In the genomic region with DNA sequence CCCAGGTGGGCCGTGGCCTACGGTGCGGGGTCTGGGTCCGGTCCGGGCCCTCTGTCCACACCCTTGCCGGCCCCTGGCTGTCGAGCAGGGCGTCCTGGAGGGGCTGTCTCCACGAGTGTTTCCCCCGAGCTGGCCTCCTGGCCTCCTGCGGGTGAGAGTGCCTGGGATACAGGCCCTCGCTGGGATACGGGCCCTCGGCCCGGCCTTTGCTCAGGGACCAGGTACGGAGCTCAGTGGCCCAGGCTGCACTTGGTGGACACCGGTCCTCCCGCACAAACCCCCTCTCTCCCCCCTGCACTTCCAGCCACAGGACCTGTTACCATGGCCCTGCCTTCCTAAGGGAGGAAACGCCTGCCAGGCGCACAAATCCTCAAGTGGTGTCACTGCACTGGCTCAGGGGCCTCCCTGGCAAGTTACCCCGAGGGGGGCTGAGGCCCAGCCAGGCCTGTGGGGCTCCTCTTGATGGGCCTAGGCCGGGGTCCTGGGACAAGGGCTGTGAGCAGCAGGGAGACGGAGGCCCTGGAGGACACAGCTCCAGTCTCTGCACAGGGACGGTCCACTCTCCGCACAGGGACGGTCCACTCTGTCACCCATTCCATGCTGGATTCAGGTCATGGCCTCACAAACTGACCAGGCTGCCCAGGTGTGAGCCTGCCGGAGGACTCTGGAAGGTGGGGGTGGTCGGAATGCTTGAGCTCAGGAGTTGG, we compare ENCODE assay signal across 1 cellular context.
TF ChIP-seq lines count a peak whose summit lies in the region.

No MANE protein-coding gene starts in this region.

TF ChIP-seq in K562, 482 proteins besides CTCF, POLR2A, EP300 and RAD21:
- TF ChIP-seq, protein P1, sequence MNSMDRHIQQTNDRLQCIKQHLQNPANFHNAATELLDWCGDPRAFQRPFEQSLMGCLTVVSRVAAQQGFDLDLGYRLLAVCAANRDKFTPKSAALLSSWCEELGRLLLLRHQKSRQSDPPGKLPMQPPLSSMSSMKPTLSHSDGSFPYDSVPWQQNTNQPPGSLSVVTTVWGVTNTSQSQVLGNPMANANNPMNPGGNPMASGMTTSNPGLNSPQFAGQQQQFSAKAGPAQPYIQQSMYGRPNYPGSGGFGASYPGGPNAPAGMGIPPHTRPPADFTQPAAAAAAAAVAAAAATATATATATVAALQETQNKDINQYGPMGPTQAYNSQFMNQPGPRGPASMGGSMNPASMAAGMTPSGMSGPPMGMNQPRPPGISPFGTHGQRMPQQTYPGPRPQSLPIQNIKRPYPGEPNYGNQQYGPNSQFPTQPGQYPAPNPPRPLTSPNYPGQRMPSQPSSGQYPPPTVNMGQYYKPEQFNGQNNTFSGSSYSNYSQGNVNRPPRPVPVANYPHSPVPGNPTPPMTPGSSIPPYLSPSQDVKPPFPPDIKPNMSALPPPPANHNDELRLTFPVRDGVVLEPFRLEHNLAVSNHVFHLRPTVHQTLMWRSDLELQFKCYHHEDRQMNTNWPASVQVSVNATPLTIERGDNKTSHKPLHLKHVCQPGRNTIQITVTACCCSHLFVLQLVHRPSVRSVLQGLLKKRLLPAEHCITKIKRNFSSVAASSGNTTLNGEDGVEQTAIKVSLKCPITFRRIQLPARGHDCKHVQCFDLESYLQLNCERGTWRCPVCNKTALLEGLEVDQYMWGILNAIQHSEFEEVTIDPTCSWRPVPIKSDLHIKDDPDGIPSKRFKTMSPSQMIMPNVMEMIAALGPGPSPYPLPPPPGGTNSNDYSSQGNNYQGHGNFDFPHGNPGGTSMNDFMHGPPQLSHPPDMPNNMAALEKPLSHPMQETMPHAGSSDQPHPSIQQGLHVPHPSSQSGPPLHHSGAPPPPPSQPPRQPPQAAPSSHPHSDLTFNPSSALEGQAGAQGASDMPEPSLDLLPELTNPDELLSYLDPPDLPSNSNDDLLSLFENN (IDR thresholded peaks at IDR 0.05; ENCODE audit: low read depth in 2 of 2, low read length in 2 of 2) = no peak
- peak; percentile 55; the same call in 1 of the 2 replicates for TF ChIP-seq POLR2G (IDR thresholded peaks at IDR 0.05; ENCODE audit: low read depth, low read length)
- 0 out of 2 replicates have a peak, but pooled peaks have one; percentile 18 for TF ChIP-seq SP1 (CRISPR knock-in tag; IDR thresholded peaks at IDR 0.05)
- TF ChIP-seq FIP1L1 (IDR thresholded peaks at IDR 0.05; ENCODE audit: low read depth, low read length, poor library complexity, severe bottlenecking) = peak; percentile 51
- TF ChIP-seq NR3C1 (CRISPR knock-in tag; IDR thresholded peaks at IDR 0.05) = 0 out of 2 replicates have a peak, but pooled peaks have one; percentile 2
- TF ChIP-seq ZNF184 (CRISPR knock-in tag; IDR thresholded peaks at IDR 0.05) = 0 out of 2 replicates have a peak, but pooled peaks have one; percentile 15
- no peak for TF ChIP-seq ZNF354B (CRISPR knock-in tag; IDR thresholded peaks at IDR 0.05)
